Comparison of ENCODE assay signal across 13 cellular contexts in genomic region chr11:78660451-78660850, GRCh38.
DNase-seq lines count a peak whose midpoint lies in the region; TF ChIP-seq lines count a peak whose summit lies in the region.
"Had no signal": no experiment of that assay in that cellular context is flagged by ENCODE, and none has a peak within 500 bp of the region (broad histone marks: within the 10 kb centered on the region; RNA-seq: fewer than 3 reads in every experiment).

No MANE protein-coding gene starts in this region.

- no peaks in the 10 kb centered on the region for H3K4me1 Mint-ChIP-seq in nephron progenitor cell

- peaks cover 87% of the 10 kb centered on the region for H3K36me3 Mint-ChIP-seq in nephron progenitor cell (ENCODE audit: low read depth)

- no peak overlapping the region for H3K4me3 ChIP-seq in epithelial cell of esophagus (ENCODE audit: low read length)
- H3K4me3 ChIP-seq: SK-N-MC had no signal

- DNase-seq in Ammon's horn (ENCODE audit: low spot score): peak; percentile 29
- peak; percentile 85 to 93 for DNase-seq in NCI-H446 (lab: John Stamatoyannopoulos, UW)
- peak; percentile 37 for DNase-seq in epithelial cell of esophagus (ENCODE audit: low read depth)
- no peak for DNase-seq in nephron progenitor cell
- no peak for DNase-seq in NOMO-1 (lab: John Stamatoyannopoulos, UW; ENCODE audit: unreplicated experiment in 2 of 2)
- no peak for DNase-seq in SW 1271 (lab: John Stamatoyannopoulos, UW)
- DNase-seq in activated CD4-positive, alpha-beta T cell treated with anti-CD3 and anti-CD28 coated beads, Interleukin-2, amount 50 U/mL, for 4 hours: no peak
- DNase-seq: DMS 273 treated with DMSO at 0.1 percent for 48 hours, EL, NCI-H2227 treated with DMSO at 0.1 percent for 48 hours, NCI-H526 treated with DMSO at 0.1 percent for 48 hours, PC-3 had no signal

- TF ChIP-seq CTCF in epithelial cell of esophagus (IDR thresholded peaks at IDR 0.05; ENCODE audit: insufficient read depth, low read depth, low read length, missing control alignments) (no peak), nephron progenitor cell (IDR thresholded peaks at IDR 0.05) (no peak)

- H3K4me3 Mint-ChIP-seq in nephron progenitor cell: no peak overlapping the region

- H3K27me3 Mint-ChIP-seq in nephron progenitor cell (ENCODE audit: low read depth, poor library complexity): peaks cover 4% of the 10 kb centered on the region

- no peaks in the 10 kb centered on the region for H3K9me3 Mint-ChIP-seq in nephron progenitor cell

- peak overlapping the region; percentile 51 for H3K27ac Mint-ChIP-seq in nephron progenitor cell

Comparison
In these comparisons a context has a peak if more than half of its experiments do, and no peak if none do; other contexts are left out.
1. DNase-seq: peak in Ammon's horn (single experiment), NCI-H446 (2 of 2) and epithelial cell of esophagus (single experiment); none in nephron progenitor cell (single experiment), NOMO-1 (0 of 2), SW 1271 (0 of 2) and activated CD4-positive, alpha-beta T cell treated with anti-CD3 and anti-CD28 coated beads, Interleukin-2, amount 50 U/mL, for 4 hours (0 of 2).